Comparison of ENCODE assay signal across 1 cellular context in the genomic region with DNA sequence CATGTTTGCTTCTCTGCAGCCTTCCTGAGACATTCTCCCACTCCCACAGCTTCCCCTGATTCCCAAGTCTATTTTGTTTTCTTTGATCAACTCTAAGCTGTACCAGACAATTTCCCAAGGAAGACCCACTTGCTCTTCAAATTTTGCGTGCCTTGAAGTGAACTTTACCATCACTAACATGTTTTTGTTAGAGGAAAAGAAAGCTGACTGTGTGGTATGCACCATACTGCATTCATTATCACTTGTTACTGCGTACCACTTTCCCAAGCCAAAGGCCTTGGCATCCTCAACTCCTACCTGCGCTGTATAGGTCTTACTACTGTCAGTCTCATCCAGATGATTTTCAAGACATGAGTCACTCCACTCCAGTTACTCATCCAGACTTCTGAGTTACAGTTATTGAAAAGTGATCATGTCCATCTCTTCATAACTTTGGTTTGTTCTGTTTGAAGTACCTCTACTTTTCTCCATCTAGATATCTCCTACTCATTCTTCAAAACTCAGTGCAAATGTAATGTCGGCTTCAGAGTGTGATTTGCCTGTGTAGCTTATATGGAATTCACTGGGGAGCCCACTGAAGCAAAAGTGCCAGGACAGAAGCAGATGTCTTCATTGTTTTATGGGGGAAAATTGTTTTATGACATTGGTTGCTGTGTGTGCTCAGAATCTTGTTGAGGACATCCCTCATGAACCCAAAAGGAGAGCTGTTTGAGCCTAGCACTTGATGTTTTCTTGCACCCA.
A peak's percentile ranks its signal among the peaks of the same experiment; 100 is the strongest.
TF ChIP-seq lines count a peak whose summit lies in the region.

No MANE protein-coding gene starts in this region.

TF ChIP-seq in K562, 482 proteins besides CTCF, POLR2A, EP300 and RAD21 (continued from another document):
- TF ChIP-seq ZBTB40 (IDR thresholded peaks at IDR 0.05) (no peak), ZBTB40 (CRISPR knock-in tag; IDR thresholded peaks at IDR 0.05) (no peak), FIP1L1 (IDR thresholded peaks at IDR 0.05; ENCODE audit: low read depth, low read length, poor library complexity, severe bottlenecking) (peak; percentile 16), C11orf30 (IDR thresholded peaks at IDR 0.05; ENCODE audit: low read depth) (no peak), HIVEP1 (CRISPR knock-in tag; IDR thresholded peaks at IDR 0.05) (no peak), RCOR1 (IDR thresholded peaks at IDR 0.05; ENCODE audit: borderline replicate concordance in 1 of 2, low read depth in 2 of 2, low read length in 2 of 2) (no peak), RFX7 (CRISPR knock-in tag; IDR thresholded peaks at IDR 0.05) (no peak)
- TF ChIP-seq, protein P1, sequence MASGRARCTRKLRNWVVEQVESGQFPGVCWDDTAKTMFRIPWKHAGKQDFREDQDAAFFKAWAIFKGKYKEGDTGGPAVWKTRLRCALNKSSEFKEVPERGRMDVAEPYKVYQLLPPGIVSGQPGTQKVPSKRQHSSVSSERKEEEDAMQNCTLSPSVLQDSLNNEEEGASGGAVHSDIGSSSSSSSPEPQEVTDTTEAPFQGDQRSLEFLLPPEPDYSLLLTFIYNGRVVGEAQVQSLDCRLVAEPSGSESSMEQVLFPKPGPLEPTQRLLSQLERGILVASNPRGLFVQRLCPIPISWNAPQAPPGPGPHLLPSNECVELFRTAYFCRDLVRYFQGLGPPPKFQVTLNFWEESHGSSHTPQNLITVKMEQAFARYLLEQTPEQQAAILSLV (tag; IDR thresholded peaks at IDR 0.05): no peak
- TF ChIP-seq, protein P2, sequence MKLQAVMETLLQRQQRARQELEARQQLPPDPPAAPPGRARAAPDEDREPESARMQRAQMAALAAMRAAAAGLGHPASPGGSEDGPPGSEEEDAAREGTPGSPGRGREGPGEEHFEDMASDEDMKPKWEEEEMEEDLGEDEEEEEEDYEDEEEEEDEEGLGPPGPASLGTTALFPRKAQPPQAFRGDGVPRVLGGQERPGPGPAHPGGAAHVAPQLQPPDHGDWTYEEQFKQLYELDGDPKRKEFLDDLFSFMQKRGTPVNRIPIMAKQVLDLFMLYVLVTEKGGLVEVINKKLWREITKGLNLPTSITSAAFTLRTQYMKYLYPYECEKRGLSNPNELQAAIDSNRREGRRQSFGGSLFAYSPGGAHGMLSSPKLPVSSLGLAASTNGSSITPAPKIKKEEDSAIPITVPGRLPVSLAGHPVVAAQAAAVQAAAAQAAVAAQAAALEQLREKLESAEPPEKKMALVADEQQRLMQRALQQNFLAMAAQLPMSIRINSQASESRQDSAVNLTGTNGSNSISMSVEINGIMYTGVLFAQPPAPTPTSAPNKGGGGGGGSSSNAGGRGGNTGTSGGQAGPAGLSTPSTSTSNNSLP (IDR thresholded peaks at IDR 0.05; ENCODE audit: borderline replicate concordance, low read depth, low read length): no peak
